21 cellular contexts compared by ENCODE assay signal in the genomic region with DNA sequence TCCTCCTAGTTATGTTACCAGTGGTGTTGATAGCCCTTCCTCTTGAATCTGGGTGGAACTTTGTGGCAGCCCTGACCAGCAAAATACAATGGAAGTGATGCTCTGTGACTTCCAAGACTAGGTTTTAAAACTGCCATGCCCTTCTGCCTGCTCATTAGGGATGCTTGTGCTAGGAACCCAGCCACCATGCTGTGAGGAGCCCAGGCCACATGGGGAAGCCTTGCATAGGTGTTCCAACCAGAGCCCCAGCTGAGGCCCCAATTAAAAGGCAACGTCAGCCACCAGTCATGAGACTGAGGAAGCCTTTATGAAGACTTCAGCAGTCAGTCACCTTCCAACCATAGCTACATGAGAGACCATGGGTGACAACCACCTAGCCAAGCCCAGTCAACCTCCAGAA. TPM values are rescaled to one million over a fixed set of nuclear protein-coding genes. Genes with fewer than 3 reads are reported as not detected.
DNase-seq lines count a peak whose midpoint lies in the region; ATAC-seq, FAIRE-seq and TF ChIP-seq lines count a peak whose summit lies in the region.
"Had no signal": no experiment of that assay in that cellular context is flagged by ENCODE, and none has a peak within 500 bp of the region (broad histone marks: within the 10 kb centered on the region; RNA-seq: fewer than 3 reads in every experiment).

No MANE protein-coding gene starts in this region.

- H3K27me3 ChIP-seq in K562 (ENCODE audit: control insufficient read depth in 2 of 2, insufficient read depth in 2 of 2, low read length in 2 of 2) (no peaks in the 10 kb centered on the region), testis (no peaks in the 10 kb centered on the region)
- H3K27me3 ChIP-seq: suprapubic skin had no signal

- H3K9me3 ChIP-seq in K562 (replicated peaks; ENCODE audit: control insufficient read depth, insufficient read depth, low read depth, low read length) (no peaks in the 10 kb centered on the region), testis (no peaks in the 10 kb centered on the region)
- H3K9me3 ChIP-seq: prostate gland, suprapubic skin had no signal

- H3K9ac ChIP-seq in K562 (ENCODE audit: insufficient read depth in 1 of 2, low read depth in 2 of 2, low read length in 2 of 2) = no peak overlapping the region
- H3K9ac ChIP-seq: GM23248 had no signal

- TF ChIP-seq EP300 in K562 (IDR thresholded peaks at IDR 0.05; ENCODE audit: low read length) = no peak

- no peak overlapping the region for H3K4me3 ChIP-seq in Jurkat, Clone E6-1 (ENCODE audit: low read length)
- H3K4me3 ChIP-seq in K562 = no peak overlapping the region
- H3K4me3 ChIP-seq in testis = no peak overlapping the region
- H3K4me3 ChIP-seq: GM23248, prostate gland, suprapubic skin had no signal

- TF ChIP-seq RAD21 in K562 (CRISPR knock-in tag; conservative IDR thresholded peaks at IDR 0.05 in 1 of 2, IDR thresholded peaks at IDR 0.05 in 1 of 2) = peak in 1 of 2 experiments; percentile 40; a peak in 1 of 4 replicates

- 12% methylated on average over 1 of the region's 1 CpG for WGBS in K562 (ENCODE audit: insufficient coverage, low coverage, missing lambda C conversion rate)
- WGBS in testis, 2 donors = 95 to 100% methylated on average over 1 of the region's 1 CpG

- no peaks in the 10 kb centered on the region for H3K79me2 ChIP-seq in K562 (ENCODE audit: control insufficient read depth, insufficient read depth, low read length)

- no peak for FAIRE-seq in K562 (lab: Jason Lieb, UNC)
- FAIRE-seq: astrocyte, GM18507 had no signal

- H3K9me3 Mint-ChIP-seq in activated naive CD4-positive, alpha-beta T cell treated with anti-CD3 and anti-CD28 coated beads for 36 hours = no peaks in the 10 kb centered on the region
- no peaks in the 10 kb centered on the region for H3K9me3 Mint-ChIP-seq in stimulated activated naive CD8-positive, alpha-beta T cell treated with anti-CD3 and anti-CD28 coated beads, Interleukin-15, amount 100 ng/mL, for 72 hours
- H3K9me3 Mint-ChIP-seq in type B pancreatic cell = no peaks in the 10 kb centered on the region
- H3K9me3 Mint-ChIP-seq: mesothelial cell of epicardium, neural crest cell, WTC11 had no signal

- no TSS peak for BruUV-seq in K562 (replicated peaks; lab: Mats Ljungman, UMichigan)

- CTCF ChIA-PET in activated naive CD4-positive, alpha-beta T cell treated with anti-CD3 and anti-CD28 coated beads for 36 hours (lab: Charles Lee) = interaction anchor here (0.8 to 8.3 kb wide), 8 partner anchors 13 to 365 kb away, joined by 3 to 65 read pairs (median 5); a partner anchor contains a TSS
- CTCF ChIA-PET in K562 (lab: Yijun Ruan, JAX; ENCODE audit: low intra/inter-chr PET ratio) = interaction anchor here (1.3 kb wide), 1 partner anchor 117 kb away, joined by 10 read pairs; no protein-coding TSS in a partner anchor

- peak overlapping the region; percentile 38 for H3K27ac Mint-ChIP-seq in activated naive CD4-positive, alpha-beta T cell treated with anti-CD3 and anti-CD28 coated beads for 36 hours
- no peak overlapping the region for H3K27ac Mint-ChIP-seq in stimulated activated naive CD8-positive, alpha-beta T cell treated with anti-CD3 and anti-CD28 coated beads, Interleukin-15, amount 100 ng/mL, for 72 hours
- H3K27ac Mint-ChIP-seq in type B pancreatic cell = no peak overlapping the region
- H3K27ac Mint-ChIP-seq: mesothelial cell of epicardium, WTC11 had no signal

- in situ Hi-C loops in K562 (cut with MboI) = no loop called here

- no peak overlapping the region for H3K27ac ChIP-seq in K562 (ENCODE audit: extremely low read depth, low read depth, low read length)
- no peak overlapping the region for H3K27ac ChIP-seq in testis
- H3K27ac ChIP-seq: GM23248, prostate gland, suprapubic skin had no signal

- intact Hi-C loops in activated naive CD4-positive, alpha-beta T cell treated with anti-CD3 and anti-CD28 coated beads for 36 hours (cut with micrococcal nuclease) = loop anchor here (1.0 to 5.0 kb wide), 10 partner anchors 23 to 470 kb away; a partner anchor contains a TSS
- intact Hi-C loops in K562 (cut with micrococcal nuclease) = loop anchor here (5.0 kb wide), 1 partner anchor 205 kb away; no protein-coding TSS in a partner anchor
- intact Hi-C loops in testis (cut with DNase I; ENCODE audit: low total_unique reads) = loop anchor here (10.0 kb wide), 1 partner anchor 118 kb away; no protein-coding TSS in a partner anchor

- no peaks in the 10 kb centered on the region for H3K27me3 Mint-ChIP-seq in activated naive CD4-positive, alpha-beta T cell treated with anti-CD3 and anti-CD28 coated beads for 36 hours (ENCODE audit: low read depth)
- no peaks in the 10 kb centered on the region for H3K27me3 Mint-ChIP-seq in stimulated activated naive CD8-positive, alpha-beta T cell treated with anti-CD3 and anti-CD28 coated beads, Interleukin-15, amount 100 ng/mL, for 72 hours
- H3K27me3 Mint-ChIP-seq in type B pancreatic cell = no peaks in the 10 kb centered on the region

- no peak overlapping the region for H3K4me3 Mint-ChIP-seq in activated naive CD4-positive, alpha-beta T cell treated with anti-CD3 and anti-CD28 coated beads for 36 hours
- H3K4me3 Mint-ChIP-seq in stimulated activated naive CD8-positive, alpha-beta T cell treated with anti-CD3 and anti-CD28 coated beads, Interleukin-15, amount 100 ng/mL, for 72 hours = peak overlapping the region; percentile 13 to 46
- H3K4me3 Mint-ChIP-seq in type B pancreatic cell = no peak overlapping the region
- H3K4me3 Mint-ChIP-seq: mesothelial cell of epicardium, neural crest cell, WTC11 had no signal

- TF ChIP-seq CTCF in K562 (IDR thresholded peaks at IDR 0.05 in 2 of 3, conservative IDR thresholded peaks at IDR 0.05 in 1 of 3; ENCODE audit: insufficient read depth in 2 of 3, low read depth in 1 of 3, low read length in 3 of 3) = peak in 1 of 3 experiments; percentile 24; a peak in 1 of 6 replicates
- no peak for TF ChIP-seq CTCF in testis (IDR thresholded peaks at IDR 0.05)
- TF ChIP-seq CTCF in type B pancreatic cell (conservative IDR thresholded peaks at IDR 0.05) = no peak

- H3K9me1 ChIP-seq in K562 (ENCODE audit: control insufficient read depth, insufficient read depth, low read length) = no peaks in the 10 kb centered on the region

- H3K4me1 ChIP-seq in K562 (replicated peaks in 1 of 2; ENCODE audit: control insufficient read depth in 2 of 2, insufficient read depth in 2 of 2, low read length in 2 of 2) (peaks cover 0 to 11% of the 10 kb centered on the region in 2 experiments; a peak in 2 of 5 replicates), testis (peaks cover 6% of the 10 kb centered on the region)
- H3K4me1 ChIP-seq: prostate gland had no signal

- H4K20me1 ChIP-seq in K562 (replicated peaks; ENCODE audit: control insufficient read depth, insufficient read depth, low read length) = no peaks in the 10 kb centered on the region

- H3K36me3 ChIP-seq in K562 (ENCODE audit: control insufficient read depth, insufficient read depth, low read length) (no peaks in the 10 kb centered on the region), testis (ENCODE audit: low read depth, missing control alignments) (no peaks in the 10 kb centered on the region)
- H3K36me3 ChIP-seq: prostate gland, suprapubic skin had no signal

- no peaks in the 10 kb centered on the region for H3K36me3 Mint-ChIP-seq in activated naive CD4-positive, alpha-beta T cell treated with anti-CD3 and anti-CD28 coated beads for 36 hours (ENCODE audit: low read depth)
- no peaks in the 10 kb centered on the region for H3K36me3 Mint-ChIP-seq in type B pancreatic cell
- H3K36me3 Mint-ChIP-seq: mesothelial cell of epicardium, WTC11 had no signal

- H3K4me2 ChIP-seq in K562 (ENCODE audit: insufficient read depth, low read length) = no peak overlapping the region

- TF ChIP-seq POLR2A in K562 (conservative IDR thresholded peaks at IDR 0.05) (no peak), testis (IDR thresholded peaks at IDR 0.05) (no peak)

- peak; percentile 61 for ATAC-seq in K562
- peak; percentile 53 for ATAC-seq in stimulated activated naive CD8-positive, alpha-beta T cell treated with anti-CD3 and anti-CD28 coated beads, Interleukin-15, amount 100 ng/mL, for 72 hours

- POLR2A ChIA-PET in K562 (lab: Yijun Ruan, JAX) = interaction anchor here (0.6 to 1.9 kb wide), 4 partner anchors 10 to 117 kb away, joined by 3 to 6 read pairs (median 4); no protein-coding TSS in a partner anchor

- DNase-seq in activated naive CD4-positive, alpha-beta T cell treated with anti-CD3 and anti-CD28 coated beads for 36 hours = peak; percentile 62
- DNase-seq in activated naive CD4-positive, alpha-beta T cell treated with Interleukin-2 at 50 U/mL for 16 hours = no peak
- peak; percentile 51 for DNase-seq in Jurkat, Clone E6-1 (ENCODE audit: low read depth, low spot score)
- DNase-seq in K562 (ENCODE audit: extremely low read depth in 1 of 4, low spot score in 3 of 4) (no peak), testis (no peak), type B pancreatic cell (ENCODE audit: extremely low spot score, unreplicated experiment) (no peak)
- peak in 1 of 2 donors; percentile 25 for DNase-seq in stimulated activated naive CD8-positive, alpha-beta T cell treated with anti-CD3 and anti-CD28 coated beads, Interleukin-15, amount 100 ng/mL, for 72 hours
- DNase-seq: activated effector memory CD4-positive, alpha-beta T cell treated with anti-CD3 and anti-CD28 coated beads, Interleukin-2, amount 50 U/mL, for 16 hours; effector memory CD4-positive, alpha-beta T cell; GM23248; NCI-H1105; NCI-H2171; SHP77; stimulated activated CD4-positive, alpha-beta T cell treated with anti-CD3 and anti-CD28 coated beads, Interleukin-2, amount 100 ng/mL, for 48 hours had no signal

- no peak overlapping the region for H2AFZ ChIP-seq in K562 (ENCODE audit: low read depth, low read length)
- H2AFZ ChIP-seq: GM23248 had no signal

- H3K4me1 Mint-ChIP-seq in activated naive CD4-positive, alpha-beta T cell treated with anti-CD3 and anti-CD28 coated beads for 36 hours (ENCODE audit: low read depth) = peaks cover 55% of the 10 kb centered on the region
- H3K4me1 Mint-ChIP-seq in stimulated activated naive CD8-positive, alpha-beta T cell treated with anti-CD3 and anti-CD28 coated beads, Interleukin-15, amount 100 ng/mL, for 72 hours = peaks cover 60% of the 10 kb centered on the region
- H3K4me1 Mint-ChIP-seq in type B pancreatic cell (ENCODE audit: unreplicated experiment) = no peaks in the 10 kb centered on the region

RNA-seq across cellular contexts. Expression of a gene that starts 14.0 kb away (rescaled TPM):
- total RNA-seq in activated naive CD4-positive, alpha-beta T cell treated with anti-CD3 and anti-CD28 coated beads for 36 hours = 10 to 100 TPM; 62.5 to 66.2 TPM
- 90.5 TPM for polyA plus RNA-seq in Jurkat, Clone E6-1 (2012; ENCODE audit: insufficient read depth, insufficient read length)
- total RNA-seq in K562 (2011; cell fraction: chromatin; rRNA removed; ENCODE audit: low replicate concordance) = 23.1 and 46.8 TPM in 2 replicates
- total RNA-seq in K562 (2011; cell fraction: nucleolus; rRNA removed) = 19.0 and 23.3 TPM in 2 replicates
- 37.7 and 47.7 TPM in 2 replicates for total RNA-seq in K562 (2011; cell fraction: nucleoplasm; rRNA removed)
- total RNA-seq in K562 (2014; rRNA removed) (32.3 and 61.1 TPM in 2 replicates), K562 (2014; rRNA removed; fragmentation: Illumina TruSeq; extraction: Trizol) (35.1 and 38.1 TPM in 2 replicates), K562 (2015; rRNA removed; fragmentation: Illumina TruSeq; extraction: Trizol) (31.1 and 32.6 TPM in 2 replicates), K562 (2021) (46.6 and 47.5 TPM in 2 replicates), testis (10 to 100 TPM; 15.2 to 17.2 TPM), type B pancreatic cell (ENCODE audit: low replicate concordance) (20.8 and 28.0 TPM in 2 replicates)
- polyA plus RNA-seq in K562 (2011; rRNA removed) (56.0 and 66.5 TPM in 2 replicates), K562 (2014; fragmentation: Illumina TruSeq; extraction: Trizol) (50.7 and 70.7 TPM in 2 replicates), K562 (2014; fragmentation: Nextera tagmentation; extraction: Ambion mirVana) (10 to 100 TPM; 33.6 to 40.7 TPM), K562 (2014; rRNA removed) (49.6 and 55.1 TPM in 2 replicates), testis (ENCODE audit: insufficient read depth, low read depth, low replicate concordance) (14.8 TPM)
- polyA plus RNA-seq in K562 (2011; cell fraction: cytosol; rRNA removed) = 38.4 and 50.6 TPM in 2 replicates
- 26.1 and 32.9 TPM in 2 replicates for polyA plus RNA-seq in K562 (2011; cell fraction: nucleus; rRNA removed)
- 36.3 and 50.2 TPM in 2 replicates for polyA plus RNA-seq in K562 (2012)
- 72.7 and 74.0 TPM in 2 replicates for polyA minus RNA-seq in K562 (2011; rRNA and poly(A)+ RNA removed)
- polyA minus RNA-seq in K562 (2011; cell fraction: cytosol; rRNA and poly(A)+ RNA removed) = 32.1 and 37.0 TPM in 2 replicates
- polyA minus RNA-seq in K562 (2011; cell fraction: nucleus; rRNA and poly(A)+ RNA removed) = 24.8 and 45.2 TPM in 2 replicates

Comparison
In these comparisons a context has a peak if more than half of its experiments do, and no peak if none do; other contexts are left out.
1. DNase-seq: peak in activated naive CD4-positive, alpha-beta T cell treated with anti-CD3 and anti-CD28 coated beads for 36 hours (single experiment) and Jurkat, Clone E6-1 (single experiment); none in activated naive CD4-positive, alpha-beta T cell treated with Interleukin-2 at 50 U/mL for 16 hours (single experiment), K562 (0 of 4), testis (single experiment) and type B pancreatic cell (single experiment).
2. H3K4me3 Mint-ChIP-seq: peak in stimulated activated naive CD8-positive, alpha-beta T cell treated with anti-CD3 and anti-CD28 coated beads, Interleukin-15, amount 100 ng/mL, for 72 hours (2 of 2); none in activated naive CD4-positive, alpha-beta T cell treated with anti-CD3 and anti-CD28 coated beads for 36 hours (single experiment) and type B pancreatic cell (single experiment).